Comparison of ENCODE assay signal across 28 cellular contexts in the genomic region with DNA sequence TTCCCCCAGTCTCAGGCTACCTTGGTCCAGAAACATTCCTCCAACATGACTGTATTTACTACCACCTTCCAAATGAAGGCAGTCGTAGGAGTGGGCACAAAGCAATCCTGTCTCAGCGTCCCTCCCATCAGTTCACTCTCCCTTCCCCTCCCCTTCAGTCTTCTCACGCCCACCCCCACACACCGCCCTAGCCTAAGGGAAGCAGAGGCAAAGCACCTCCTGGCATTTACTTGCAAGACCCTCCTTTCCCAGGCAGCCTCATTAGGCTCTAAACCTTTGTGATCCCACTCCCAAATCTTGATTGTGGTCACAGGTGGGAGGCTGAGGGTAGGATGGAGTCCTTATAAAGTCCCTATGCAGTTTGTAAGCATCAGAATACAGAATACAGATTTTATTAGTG.
"Had no signal": no experiment of that assay in that cellular context is flagged by ENCODE, and none has a peak within 500 bp of the region (broad histone marks: within the 10 kb centered on the region; RNA-seq: fewer than 3 reads in every experiment).

No MANE protein-coding gene starts in this region.

- H3K36me3 Mint-ChIP-seq: stimulated activated effector memory CD8-positive, alpha-beta T cell treated with anti-CD3 and anti-CD28 coated beads, Interleukin-12 subunit alpha, Interleukin-12 subunit beta, amount 100 ng/mL, for 72 hours; stimulated activated memory B cell treated with anti-CD40 and anti-IgM and Interleukin-4, amounts not matched to agents 10 μg/mL and 1 μg/mL and 100 μg/mL, for 72 hours; stimulated activated naive B cell treated with anti-CD40 and anti-IgM and Interleukin-4, amounts not matched to agents 10 μg/mL and 1 μg/mL and 100 μg/mL, for 72 hours; type B pancreatic cell had no signal

- ATAC-seq: stimulated activated effector memory CD8-positive, alpha-beta T cell treated with anti-CD3 and anti-CD28 coated beads, Interleukin-12 subunit alpha, Interleukin-12 subunit beta, amount 100 ng/mL, for 72 hours; stimulated activated memory B cell treated with anti-CD40 and anti-IgM and Interleukin-4, amounts not matched to agents 10 μg/mL and 1 μg/mL and 100 μg/mL, for 72 hours; stimulated activated naive B cell treated with anti-CD40 and anti-IgM and Interleukin-4, amounts not matched to agents 10 μg/mL and 1 μg/mL and 100 μg/mL, for 72 hours; stimulated activated naive CD8-positive, alpha-beta T cell treated with anti-CD3 and anti-CD28 coated beads, Interleukin-15, amount 100 ng/mL, for 72 hours; stimulated activated naive CD8-positive, alpha-beta T cell treated with anti-CD3 and anti-CD28 coated beads, Interleukin-15, Interleukin-2, amounts not matched to agents 100 U/mL and 50 U/mL, for 24 hours; upper lobe of right lung had no signal

- H3K27ac ChIP-seq: stomach, suprapubic skin, testis, thoracic aorta, thyroid gland, tibial artery, tibial nerve, transverse colon, upper lobe of left lung, upper lobe of right lung, uterus, vagina had no signal

- H3K9me3 Mint-ChIP-seq: stimulated activated effector memory CD8-positive, alpha-beta T cell treated with anti-CD3 and anti-CD28 coated beads, Interleukin-12 subunit alpha, Interleukin-12 subunit beta, amount 100 ng/mL, for 72 hours; stimulated activated memory B cell treated with anti-CD40 and anti-IgM and Interleukin-4, amounts not matched to agents 10 μg/mL and 1 μg/mL and 100 μg/mL, for 72 hours; stimulated activated naive B cell treated with anti-CD40 and anti-IgM and Interleukin-4, amounts not matched to agents 10 μg/mL and 1 μg/mL and 100 μg/mL, for 72 hours; stimulated activated naive CD8-positive, alpha-beta T cell treated with anti-CD3 and anti-CD28 coated beads, Interleukin-15, amount 100 ng/mL, for 72 hours; stimulated activated naive CD8-positive, alpha-beta T cell treated with anti-CD3 and anti-CD28 coated beads, Interleukin-15, Interleukin-2, amounts not matched to agents 100 ng/mL and 50 ng/mL, for 24 hours; type B pancreatic cell had no signal

- H3K4me3 ChIP-seq: stomach, suprapubic skin, testis, thoracic aorta, thyroid gland, tibial artery, tibial nerve, transverse colon, upper lobe of left lung, upper lobe of right lung, uterus, vagina had no signal

- DNase-seq: stimulated activated CD4-positive, alpha-beta T cell treated with anti-CD3 and anti-CD28 coated beads, Interleukin-2, amount 100 ng/mL, for 48 hours; stimulated activated CD4-positive, alpha-beta T cell treated with anti-CD3 and anti-CD28 coated beads, Interleukin-4, amount 100 ng/mL, for 1 hour; stimulated activated CD4-positive, alpha-beta T cell treated with anti-CD3 and anti-CD28 coated beads, Interleukin-4, amount 100 ng/mL, for 24 hours; stimulated activated CD4-positive, alpha-beta T cell treated with anti-CD3 and anti-CD28 coated beads, Interleukin-4, amount 100 ng/mL, for 4 hours; stimulated activated CD8-positive, alpha-beta memory T cell treated with anti-CD3 and anti-CD28 coated beads, Interleukin-4, amount 100 ng/mL, for 48 hours; stimulated activated naive B cell treated with anti-CD40 and anti-IgM and Interleukin-4, amounts not matched to agents 10 μg/mL and 1 μg/mL and 100 μg/mL, for 72 hours; stimulated activated naive CD4-positive, alpha-beta T cell; stimulated activated naive CD4-positive, alpha-beta T cell treated with Interleukin-2 at 50 U/mL for 16 hours; stimulated activated naive CD8-positive, alpha-beta T cell treated with anti-CD3 and anti-CD28 coated beads, Interleukin-15, amount 100 ng/mL, for 72 hours; stimulated activated naive CD8-positive, alpha-beta T cell treated with anti-CD3 and anti-CD28 coated beads, Interleukin-15, Interleukin-2, amounts not matched to agents 100 U/mL and 50 U/mL, for 24 hours; stomach; substantia nigra; testis; thyroid gland; tibial artery; transverse colon; trophoblast cell; upper lobe of left lung; upper lobe of right lung; uterus had no signal

- H3K27me3 Mint-ChIP-seq: stimulated activated memory B cell treated with anti-CD40 and anti-IgM and Interleukin-4, amounts not matched to agents 10 μg/mL and 1 μg/mL and 100 μg/mL, for 72 hours; stimulated activated naive CD8-positive, alpha-beta T cell treated with anti-CD3 and anti-CD28 coated beads, Interleukin-15, amount 100 ng/mL, for 72 hours; stimulated activated naive CD8-positive, alpha-beta T cell treated with anti-CD3 and anti-CD28 coated beads, Interleukin-15, Interleukin-2, amounts not matched to agents 100 ng/mL and 50 ng/mL, for 24 hours; type B pancreatic cell had no signal

- H3K4me3 Mint-ChIP-seq: stimulated activated effector memory CD8-positive, alpha-beta T cell treated with anti-CD3 and anti-CD28 coated beads, Interleukin-12 subunit alpha, Interleukin-12 subunit beta, amount 100 ng/mL, for 72 hours; stimulated activated memory B cell treated with anti-CD40 and anti-IgM and Interleukin-4, amounts not matched to agents 10 μg/mL and 1 μg/mL and 100 μg/mL, for 72 hours; stimulated activated naive B cell treated with anti-CD40 and anti-IgM and Interleukin-4, amounts not matched to agents 10 μg/mL and 1 μg/mL and 100 μg/mL, for 72 hours; stimulated activated naive CD8-positive, alpha-beta T cell treated with anti-CD3 and anti-CD28 coated beads, Interleukin-15, amount 100 ng/mL, for 72 hours; stimulated activated naive CD8-positive, alpha-beta T cell treated with anti-CD3 and anti-CD28 coated beads, Interleukin-15, Interleukin-2, amounts not matched to agents 100 ng/mL and 50 ng/mL, for 24 hours; type B pancreatic cell had no signal

- H3K9me3 ChIP-seq: stomach, suprapubic skin, testis, thoracic aorta, thyroid gland, tibial artery, tibial nerve, transverse colon, upper lobe of left lung, upper lobe of right lung, uterus, vagina had no signal

- H3K36me3 ChIP-seq: stomach, suprapubic skin, thoracic aorta, thyroid gland, tibial artery, tibial nerve, transverse colon, upper lobe of left lung, upper lobe of right lung, uterus, vagina had no signal

- H3K27ac Mint-ChIP-seq: stimulated activated effector memory CD8-positive, alpha-beta T cell treated with anti-CD3 and anti-CD28 coated beads, Interleukin-12 subunit alpha, Interleukin-12 subunit beta, amount 100 ng/mL, for 72 hours; stimulated activated memory B cell treated with anti-CD40 and anti-IgM and Interleukin-4, amounts not matched to agents 10 μg/mL and 1 μg/mL and 100 μg/mL, for 72 hours; stimulated activated naive B cell treated with anti-CD40 and anti-IgM and Interleukin-4, amounts not matched to agents 10 μg/mL and 1 μg/mL and 100 μg/mL, for 72 hours; stimulated activated naive CD8-positive, alpha-beta T cell treated with anti-CD3 and anti-CD28 coated beads, Interleukin-15, amount 100 ng/mL, for 72 hours; stimulated activated naive CD8-positive, alpha-beta T cell treated with anti-CD3 and anti-CD28 coated beads, Interleukin-15, Interleukin-2, amounts not matched to agents 100 ng/mL and 50 ng/mL, for 24 hours; type B pancreatic cell had no signal

- H3K27me3 ChIP-seq: stomach, suprapubic skin, testis, thyroid gland, tibial nerve, transverse colon, upper lobe of left lung, upper lobe of right lung, uterus, vagina had no signal

- H3K4me1 ChIP-seq: stomach, testis, thyroid gland, tibial artery, tibial nerve, uterus, vagina had no signal

- H3K4me1 Mint-ChIP-seq: stimulated activated effector memory CD8-positive, alpha-beta T cell treated with anti-CD3 and anti-CD28 coated beads, Interleukin-12 subunit alpha, Interleukin-12 subunit beta, amount 100 ng/mL, for 72 hours; stimulated activated memory B cell treated with anti-CD40 and anti-IgM and Interleukin-4, amounts not matched to agents 10 μg/mL and 1 μg/mL and 100 μg/mL, for 72 hours; stimulated activated naive CD8-positive, alpha-beta T cell treated with anti-CD3 and anti-CD28 coated beads, Interleukin-15, amount 100 ng/mL, for 72 hours had no signal
